Comparison of ENCODE assay signal across 8 cellular contexts in genomic region chr3:61561374-61562041, GRCh38. TPM values are rescaled to one million over a fixed set of nuclear protein-coding genes. Genes with fewer than 3 reads are reported as not detected.
A peak's percentile ranks its signal among the peaks of the same experiment; 100 is the strongest.
DNase-seq lines count a peak whose midpoint lies in the region; ATAC-seq and TF ChIP-seq lines count a peak whose summit lies in the region.

Gene PTPRG (plus strand): TSS chr3:61561571. CDS start chr3:61562288, 717 bp downstream.

- no peaks in the 10 kb centered on the region for H3K27me3 ChIP-seq in ovary

- no peaks in the 10 kb centered on the region for H3K36me3 ChIP-seq in ovary

- H3K27ac ChIP-seq in ovary, result peak within 1 kb of the TSS; percentile 85 to 94

- intact Hi-C loops in left cardiac atrium (cut with DNase I), result loop anchor here (5.0 to 10.0 kb wide), 7 partner anchors 76 to 626 kb away; no protein-coding TSS in a partner anchor
- intact Hi-C loops in ovary (cut with DNase I), result loop anchor here (2.0 to 10.0 kb wide), 7 partner anchors 171 to 626 kb away; no protein-coding TSS in a partner anchor

- TF ChIP-seq EP300 in ovary (IDR thresholded peaks at IDR 0.05), result no peak

- DNase-seq in AG09309 (ENCODE audit: low read depth) (peak; percentile 80), NCI-H526 (lab: John Stamatoyannopoulos, UW) (peak; percentile 58 to 92), amniotic stem cell (lab: John Stamatoyannopoulos, UW) (peak; percentile 86), left cardiac atrium (peak; percentile 93), ovary (peak; percentile 93 to 95 (median 94)), AML-193 (lab: John Stamatoyannopoulos, UW) (no peak)

- ATAC-seq in GM18502 (IDR thresholded peaks at IDR 0.05; ENCODE audit: poor library complexity, unreplicated experiment), result peak; percentile 54
- peak; percentile 53 for ATAC-seq in HG03159 (IDR thresholded peaks at IDR 0.05; ENCODE audit: unreplicated experiment)
- ATAC-seq in left cardiac atrium, result peak; percentile 84

- H3K4me3 ChIP-seq in AG09309 (ENCODE audit: control insufficient read depth, low read depth, low read length) (peak within 1 kb of the TSS; percentile 83), ovary (peak within 1 kb of the TSS; percentile 62)

- TF ChIP-seq CTCF in AG09309 (IDR thresholded peaks at IDR 0.05; ENCODE audit: control insufficient read depth, insufficient read depth, low read depth, low read length, missing control alignments), result no peak
- TF ChIP-seq CTCF in ovary (IDR thresholded peaks at IDR 0.05), result peak in 1 of 3 donors; percentile 20

- peak; percentile 61 for TF ChIP-seq POLR2A in ovary (IDR thresholded peaks at IDR 0.05)

- H3K4me1 ChIP-seq in ovary (ENCODE audit: insufficient read depth), result no peaks in the 10 kb centered on the region

- WGBS in ovary, 3 donors, result 0 to 1% (median 0%) methylated on average over 50 to 74 of the region's 74 CpGs

- no peaks in the 10 kb centered on the region for H3K9me3 ChIP-seq in ovary

RNA-seq across cellular contexts. Expression of gene PTPRG, which starts in this region (rescaled TPM):
- total RNA-seq in left cardiac atrium, result 10 to 100 TPM; 37.6 to 46.9 TPM
- total RNA-seq in ovary, result 10 to 100 TPM; 33.8 to 87.9 (median 50.4) TPM
- 10 to 100 TPM; 18.2 to 47.7 TPM for polyA plus RNA-seq in ovary

Comparison
In these comparisons a context has a peak if more than half of its experiments do, and no peak if none do; other contexts are left out.
1. DNase-seq: peak in AG09309 (single experiment), NCI-H526 (2 of 2), amniotic stem cell (single experiment), left cardiac atrium (single experiment) and ovary (5 of 5); none in AML-193 (0 of 2).
2. Peak in every context shown above with its lines, with median percentiles within 50 percentile points of each other: ATAC-seq.